In genomic region chr1:8394456-8395321, GRCh38 we compare ENCODE assay signal across 8 cellular contexts.
A peak's percentile ranks its signal among the peaks of the same experiment; 100 is the strongest.
DNase-seq lines count a peak whose midpoint lies in the region; ATAC-seq and TF ChIP-seq lines count a peak whose summit lies in the region.

No MANE protein-coding gene starts in this region.

- intact Hi-C loops in MCF 10A (cut with micrococcal nuclease): no loop called here

- BruUV-seq in MCF 10A (replicated peaks; lab: Mats Ljungman, UMichigan): no TSS peak

- peak overlapping the region; percentile 82 for H3K27ac Mint-ChIP-seq in MCF 10A (ENCODE audit: low read depth, unreplicated experiment)

- POLR2A ChIA-PET in MCF 10A (lab: Yijun Ruan, JAX): interaction anchor here (0.6 to 0.7 kb wide), 2 partner anchors 98 to 296 kb away, joined by 3 read pairs; no protein-coding TSS in a partner anchor

- CTCF ChIA-PET in MCF 10A (lab: Yijun Ruan, JAX): interaction anchor here (0.8 kb wide), 1 partner anchor 46 kb away, joined by 3 read pairs; no protein-coding TSS in a partner anchor

- H3K27me3 ChIP-seq in RWPE2 (ENCODE audit: insufficient read depth, poor library complexity, severe bottlenecking): no peaks in the 10 kb centered on the region

- ATAC-seq in RWPE2 (ENCODE audit: low read depth): peak; percentile 59
- no peak for ATAC-seq in GM18870 (IDR thresholded peaks at IDR 0.05; ENCODE audit: unreplicated experiment)
- no peak for ATAC-seq in GM21528 (IDR thresholded peaks at IDR 0.05; ENCODE audit: low FRiP score, unreplicated experiment)

- H3K36me3 ChIP-seq in RWPE2 (ENCODE audit: low read depth): no peaks in the 10 kb centered on the region

- DNase-seq in EH (ENCODE audit: low read depth) (peak; percentile 94), RWPE2 (ENCODE audit: low spot score) (no peak), MCF 10A (ENCODE audit: unreplicated experiment) (peak; percentile 74), skeletal muscle cell (ENCODE audit: low read depth) (peak; percentile 62), NCI-H526 treated with DMSO at 0.1 percent for 48 hours (lab: John Stamatoyannopoulos, UW) (no peak), SIG-M5 treated with dmso at 0.1 percent for 504 hours (lab: John Stamatoyannopoulos, UW; ENCODE audit: unreplicated experiment) (no peak)

- H3K9me3 Mint-ChIP-seq in MCF 10A (ENCODE audit: unreplicated experiment): no peaks in the 10 kb centered on the region

- H3K4me3 ChIP-seq in RWPE2 (ENCODE audit: severe bottlenecking) (no peak overlapping the region), skeletal muscle cell (ENCODE audit: low read depth, low read length) (no peak overlapping the region)

- H3K27me3 Mint-ChIP-seq in MCF 10A (ENCODE audit: insufficient read depth, unreplicated experiment): no peaks in the 10 kb centered on the region

- TF ChIP-seq CTCF in RWPE2 (IDR thresholded peaks at IDR 0.05; ENCODE audit: poor library complexity, severe bottlenecking) (no peak), MCF 10A (IDR thresholded peaks at IDR 0.05; ENCODE audit: unreplicated experiment) (no peak)

- H3K4me1 Mint-ChIP-seq in MCF 10A (ENCODE audit: insufficient read depth, unreplicated experiment): peaks cover 44% of the 10 kb centered on the region

- peaks cover 33% of the 10 kb centered on the region for H3K4me1 ChIP-seq in RWPE2 (ENCODE audit: insufficient read depth, poor library complexity, severe bottlenecking)

- peaks cover 39% of the 10 kb centered on the region for H3K36me3 Mint-ChIP-seq in MCF 10A (ENCODE audit: insufficient read depth, unreplicated experiment)

- peak overlapping the region; percentile 78 for H3K27ac ChIP-seq in RWPE2 (ENCODE audit: poor library complexity, severe bottlenecking)

- H3K4me3 Mint-ChIP-seq in MCF 10A (ENCODE audit: unreplicated experiment): no peak overlapping the region

- H3K9me3 ChIP-seq in RWPE2 (ENCODE audit: severe bottlenecking): no peaks in the 10 kb centered on the region

Comparison
In these comparisons a context has a peak if more than half of its experiments do, and no peak if none do; other contexts are left out.
1. DNase-seq: peak in EH (single experiment), MCF 10A (single experiment) and skeletal muscle cell (single experiment); none in RWPE2 (single experiment), NCI-H526 treated with DMSO at 0.1 percent for 48 hours (single experiment) and SIG-M5 treated with dmso at 0.1 percent for 504 hours (single experiment).